In the genomic region with DNA sequence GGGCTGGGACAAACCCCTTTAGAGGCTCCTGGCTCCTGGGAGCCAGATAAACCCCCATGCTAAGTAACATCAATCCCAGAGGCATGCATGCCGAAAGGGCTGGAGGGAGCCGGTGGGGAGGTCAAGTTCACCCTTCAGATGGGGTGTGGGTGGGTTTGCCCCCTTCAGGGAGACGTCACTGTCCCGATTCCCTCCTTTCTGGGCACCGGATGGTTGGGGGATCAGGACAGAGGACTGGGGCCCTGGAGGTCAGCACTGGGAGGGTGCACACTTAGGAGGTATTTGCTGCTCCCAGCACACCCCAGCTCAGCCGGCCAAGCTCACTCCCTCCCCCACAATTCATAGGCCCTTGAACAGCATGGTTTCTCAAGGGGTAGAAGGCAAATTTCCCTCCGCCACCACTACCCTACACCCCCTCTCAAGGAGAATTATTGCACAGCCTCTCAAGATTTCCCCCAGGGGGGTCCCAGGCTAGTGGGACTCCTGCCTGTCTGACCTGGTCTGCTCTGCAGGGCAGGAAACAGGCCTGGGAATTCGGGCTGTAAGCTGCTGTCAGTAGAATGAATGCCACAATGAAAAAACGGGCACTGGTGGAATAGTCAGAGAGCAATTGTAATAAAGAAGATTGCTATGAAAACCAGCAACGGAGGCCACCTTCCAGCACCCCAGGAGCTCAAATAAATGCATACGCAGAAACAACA, we compare ENCODE assay signal across 28 cellular contexts.
DNase-seq lines count a peak whose midpoint lies in the region; ATAC-seq, FAIRE-seq and TF ChIP-seq lines count a peak whose summit lies in the region.
"Had no signal": no experiment of that assay in that cellular context is flagged by ENCODE, and none has a peak within 500 bp of the region (broad histone marks: within the 10 kb centered on the region; RNA-seq: fewer than 3 reads in every experiment).

No MANE protein-coding gene starts in this region.

- H2AFZ ChIP-seq in neural progenitor cell (replicated peaks) = peak overlapping the region; percentile 45

- H3K27ac ChIP-seq in heart right ventricle (no peak overlapping the region), neural progenitor cell (no peak overlapping the region)
- H3K27ac ChIP-seq: BLaER1 treated with 17β-estradiol and CSF1 and Interleukin-3, amounts not matched to agents 10 nM and 100 nM; brain microvascular endothelial cell; epithelial cell of prostate; neutrophil; psoas muscle; SJSA1; thyroid gland had no signal

- no peaks in the 10 kb centered on the region for H3K27me3 ChIP-seq in heart right ventricle
- no peaks in the 10 kb centered on the region for H3K27me3 ChIP-seq in neural progenitor cell
- H3K27me3 ChIP-seq: BLaER1 treated with 17β-estradiol and CSF1 and Interleukin-3, amounts not matched to agents 10 nM and 100 nM; brain microvascular endothelial cell; neutrophil; SJSA1; thyroid gland had no signal

- DNase-seq in cardiac septum (ENCODE audit: low spot score) (peak; percentile 43), heart right ventricle (no peak), neural progenitor cell (ENCODE audit: low spot score) (no peak), urothelium cell line (ENCODE audit: low spot score) (no peak), NCI-H2171 (lab: John Stamatoyannopoulos, UW) (no peak), DMS153 treated with DMSO at 0.1 percent for 48 hours (lab: John Stamatoyannopoulos, UW; ENCODE audit: unreplicated experiment) (no peak)
- DNase-seq: ACHN; activated CD4-positive, alpha-beta T cell treated with anti-CD3 and anti-CD28 coated beads, Interleukin-2, amount 50 U/mL, for 4 hours; activated CD4-positive, CD25-positive, alpha-beta regulatory T cell; brain microvascular endothelial cell; DMS53; NCI-H1092 treated with DMSO at 0.1 percent for 48 hours; NCI-H187 treated with DMSO at 0.1 percent for 48 hours; NCI-H748 treated with DMSO at 0.1 percent for 48 hours; psoas muscle; stimulated activated CD4-positive, alpha-beta T cell treated with anti-CD3 and anti-CD28 coated beads, Interleukin-1b, Interleukin-23, amount 100 ng/mL, for 48 hours; stimulated activated CD8-positive, alpha-beta memory T cell treated with anti-CD3 and anti-CD28 coated beads, Interleukin-4, amount 100 ng/mL, for 48 hours; stimulated activated naive CD8-positive, alpha-beta T cell treated with anti-CD3 and anti-CD28 coated beads, Interleukin-15, amount 100 ng/mL, for 72 hours; thyroid gland had no signal

- peak overlapping the region; percentile 43 to 94 (median 92) for H3K27ac Mint-ChIP-seq in brain
- H3K27ac Mint-ChIP-seq in neural progenitor cell = peak overlapping the region; percentile 97
- H3K27ac Mint-ChIP-seq: activated T-helper 2 cell treated with anti-CD3 and anti-CD28 coated beads, Interferon-gamma antibody, Interleukin-2, Interleukin-4, amounts not matched to agents 10 μg/mL and 5 μg/mL and 100 μg/mL, durations not matched to agents 14 hours and 24 hours and 36 hours; T-cell had no signal

- H3K27me3 Mint-ChIP-seq in brain (no peaks in the 10 kb centered on the region), neural progenitor cell (ENCODE audit: insufficient read depth, low read depth) (peaks cover 3% of the 10 kb centered on the region)

- H3K4me1 ChIP-seq in heart right ventricle = peaks cover 0 to 6% (median under 1%) of the 10 kb centered on the region in 9 donors
- H3K4me1 ChIP-seq in neural progenitor cell = peaks cover 9% of the 10 kb centered on the region
- H3K4me1 ChIP-seq: HAP-1, psoas muscle, thyroid gland had no signal

- H3K9ac ChIP-seq in neural progenitor cell = no peak overlapping the region
- H3K9ac ChIP-seq: BLaER1 treated with 17β-estradiol and CSF1 and Interleukin-3, amounts not matched to agents 10 nM and 100 nM had no signal

- intact Hi-C loops in cardiac septum (cut with DNase I) = no loop called here
- intact Hi-C loops in heart right ventricle (cut with DNase I) = no loop called here

- H4K20me1 ChIP-seq in neural progenitor cell (ENCODE audit: low read depth) = no peaks in the 10 kb centered on the region

- peaks cover 0 to 29% (median 0%) of the 10 kb centered on the region in 9 donors for H3K36me3 ChIP-seq in heart right ventricle
- no peaks in the 10 kb centered on the region for H3K36me3 ChIP-seq in neural progenitor cell
- H3K36me3 ChIP-seq: BLaER1 treated with 17β-estradiol and CSF1 and Interleukin-3, amounts not matched to agents 10 nM and 100 nM; brain microvascular endothelial cell; HAP-1; neutrophil; SJSA1; thyroid gland had no signal

- H3K79me2 ChIP-seq in neural progenitor cell (ENCODE audit: low read depth) = no peaks in the 10 kb centered on the region

- peaks cover 5% of the 10 kb centered on the region for H3K36me3 Mint-ChIP-seq in brain
- H3K36me3 Mint-ChIP-seq in neural progenitor cell = peaks cover 2% of the 10 kb centered on the region
- H3K36me3 Mint-ChIP-seq: T-cell had no signal

- peak; percentile 55 for FAIRE-seq in urothelium cell line (lab: Jason Lieb, UNC)

- no peaks in the 10 kb centered on the region for H3K9me3 ChIP-seq in heart right ventricle
- H3K9me3 ChIP-seq in neural progenitor cell (ENCODE audit: low read depth) = no peaks in the 10 kb centered on the region
- H3K9me3 ChIP-seq: BLaER1 treated with 17β-estradiol and CSF1 and Interleukin-3, amounts not matched to agents 10 nM and 100 nM; HAP-1; neutrophil; psoas muscle; SJSA1; thyroid gland had no signal

- H3K9me3 Mint-ChIP-seq in brain = no peaks in the 10 kb centered on the region
- H3K9me3 Mint-ChIP-seq in neural progenitor cell = peaks cover 2% of the 10 kb centered on the region
- H3K9me3 Mint-ChIP-seq: activated T-helper 2 cell treated with anti-CD3 and anti-CD28 coated beads, Interferon-gamma antibody, Interleukin-2, Interleukin-4, amounts not matched to agents 10 μg/mL and 5 μg/mL and 100 μg/mL, durations not matched to agents 14 hours and 24 hours and 36 hours; stimulated activated naive CD8-positive, alpha-beta T cell treated with anti-CD3 and anti-CD28 coated beads, Interleukin-15, amount 100 ng/mL, for 72 hours; T-cell had no signal

- H3K4me2 ChIP-seq in neural progenitor cell = peak overlapping the region; percentile 27

- H3K4me3 Mint-ChIP-seq in brain = no peak overlapping the region
- no peak overlapping the region for H3K4me3 Mint-ChIP-seq in neural progenitor cell
- H3K4me3 Mint-ChIP-seq: stimulated activated naive CD8-positive, alpha-beta T cell treated with anti-CD3 and anti-CD28 coated beads, Interleukin-15, amount 100 ng/mL, for 72 hours; T-cell had no signal

- H3K4me3 ChIP-seq in heart right ventricle = no peak overlapping the region
- H3K4me3 ChIP-seq in neural progenitor cell = no peak overlapping the region
- H3K4me3 ChIP-seq: BLaER1 treated with 17β-estradiol and CSF1 and Interleukin-3, amounts not matched to agents 10 nM and 100 nM; HAP-1; psoas muscle; SJSA1; thyroid gland had no signal

- H3F3A ChIP-seq in neural progenitor cell (ENCODE audit: low read depth) = peaks cover under 1% of the 10 kb centered on the region

- H3K4me1 Mint-ChIP-seq in brain (peaks cover 9% of the 10 kb centered on the region), neural progenitor cell (peaks cover 14% of the 10 kb centered on the region)
- H3K4me1 Mint-ChIP-seq: stimulated activated naive CD8-positive, alpha-beta T cell treated with anti-CD3 and anti-CD28 coated beads, Interleukin-15, amount 100 ng/mL, for 72 hours; T-cell had no signal

- ATAC-seq in heart right ventricle (no peak), GM21723 (IDR thresholded peaks at IDR 0.05; ENCODE audit: unreplicated experiment) (no peak)
- ATAC-seq: psoas muscle; stimulated activated naive CD8-positive, alpha-beta T cell treated with anti-CD3 and anti-CD28 coated beads, Interleukin-15, amount 100 ng/mL, for 72 hours; T-cell had no signal

- 87 to 88% methylated on average over 11 of the region's 11 CpGs for WGBS in heart right ventricle, 2 donors

- TF ChIP-seq CTCF in heart right ventricle (IDR thresholded peaks at IDR 0.05) (no peak), brain (conservative IDR thresholded peaks at IDR 0.05) (no peak), neural progenitor cell (IDR thresholded peaks at IDR 0.05) (no peak)
